8 cellular contexts compared by ENCODE assay signal in the genomic region with DNA sequence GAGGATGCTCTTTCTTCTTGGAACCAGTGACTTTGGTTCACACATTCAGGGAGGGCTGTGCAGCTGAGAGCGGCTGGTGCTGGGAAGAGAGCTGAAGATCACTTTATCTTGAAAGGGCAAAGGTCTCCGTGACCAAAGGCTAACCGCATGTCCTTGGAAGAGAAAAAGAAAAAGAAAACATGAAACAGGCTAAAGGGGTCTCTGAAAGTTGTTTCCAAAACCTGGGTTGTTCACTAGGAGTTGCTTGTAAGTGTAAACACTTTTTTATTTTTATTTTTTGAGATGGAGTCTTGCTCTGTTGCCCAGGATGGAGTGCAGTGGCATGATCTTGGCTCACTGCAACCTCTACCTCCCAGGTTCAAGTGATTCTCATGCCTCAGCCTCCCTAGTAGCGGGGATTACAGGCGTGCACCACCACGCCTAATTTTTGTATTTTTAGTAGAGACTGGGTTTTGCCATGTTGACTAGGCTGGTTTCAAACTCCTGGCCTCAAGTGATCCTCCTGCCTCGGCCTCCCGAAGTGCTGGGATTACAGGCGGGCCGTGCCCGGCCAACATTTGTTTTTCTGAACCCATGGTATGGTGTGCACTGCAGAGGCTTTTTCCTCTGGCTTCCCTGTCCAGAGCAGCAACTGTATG.
DNase-seq lines count a peak whose midpoint lies in the region; ATAC-seq and TF ChIP-seq lines count a peak whose summit lies in the region.
"Not testable (repeated sequence)": the region's sequence is repeated elsewhere in the genome, so short reads cannot be mapped to it uniquely, and the experiment has no call there.

No MANE protein-coding gene starts in this region.

- H3K36me3 ChIP-seq in MM.1S (replicated peaks; ENCODE audit: insufficient read depth, low read length); ascending aorta; esophagus (ENCODE audit: control insufficient read depth in 2 of 2, insufficient read depth in 2 of 2, low read length in 1 of 2); liver (ENCODE audit: control insufficient read depth in 4 of 4, insufficient read depth in 3 of 4, low read depth in 1 of 4, low read length in 3 of 4); neutrophil; subcutaneous abdominal adipose tissue (ENCODE audit: control insufficient read depth in 5 of 5, insufficient read depth in 5 of 5, low read length in 5 of 5): not testable (repeated sequence)

- peak overlapping the region; percentile 95 for H3K27ac Mint-ChIP-seq in activated B cell treated with CpG ODN at 0.5 μM for 24 hours

- H3K27me3 ChIP-seq in MM.1S (replicated peaks; ENCODE audit: insufficient read depth, low read length); ascending aorta; esophagus (ENCODE audit: control insufficient read depth in 1 of 2, insufficient read depth in 2 of 2, low read length in 2 of 2); liver (ENCODE audit: control insufficient read depth in 4 of 4, insufficient read depth in 4 of 4, low read length in 3 of 4); neutrophil; subcutaneous abdominal adipose tissue (ENCODE audit: control insufficient read depth in 5 of 5, insufficient read depth in 4 of 5, low read length in 5 of 5): not testable (repeated sequence)

- not testable (repeated sequence) for H3K36me3 Mint-ChIP-seq in activated B cell treated with CpG ODN at 0.5 μM for 24 hours (ENCODE audit: low read depth)

- not testable (repeated sequence) for H3K79me2 ChIP-seq in MM.1S (ENCODE audit: low read length)

- not testable (repeated sequence) for TF ChIP-seq RAD21 in liver (IDR thresholded peaks at IDR 0.05)

- peak overlapping the region; percentile 71; the same call in 1 of the 2 replicates for H3K4me2 ChIP-seq in MM.1S (ENCODE audit: low read depth, low read length)

- H3K4me3 ChIP-seq in MM.1S (ENCODE audit: low read length); esophagus (ENCODE audit: low read depth in 1 of 2, low read length in 2 of 2); liver (ENCODE audit: low read depth in 1 of 3, low read length in 3 of 3): not testable (repeated sequence)
- H3K4me3 ChIP-seq in ascending aorta (peak overlapping the region; percentile 23 to 66), neutrophil (ENCODE audit: low read depth in 1 of 2, low read length in 1 of 2) (peak overlapping the region; percentile 77 to 84), subcutaneous abdominal adipose tissue (ENCODE audit: low read depth in 1 of 5, low read length in 5 of 5) (peak overlapping the region in 2 of 5 donors; percentile 47 to 50)

- not testable (repeated sequence) for H3K9me3 Mint-ChIP-seq in activated B cell treated with CpG ODN at 0.5 μM for 24 hours

- not testable (repeated sequence) for H3K9me2 ChIP-seq in MM.1S (replicated peaks; ENCODE audit: insufficient read depth, low read length)

- not testable (repeated sequence) for H3F3A ChIP-seq in MM.1S (ENCODE audit: insufficient read depth, low read length)

- H3K4me3 Mint-ChIP-seq in activated B cell treated with CpG ODN at 0.5 μM for 24 hours = peak overlapping the region; percentile 79

- TF ChIP-seq CTCF in C4-2B (conservative IDR thresholded peaks at IDR 0.05); MM.1S (IDR thresholded peaks at IDR 0.05; ENCODE audit: low read length); activated B cell treated with CpG ODN at 0.5 μM for 24 hours (IDR thresholded peaks at IDR 0.05); ascending aorta (IDR thresholded peaks at IDR 0.05); liver (IDR thresholded peaks at IDR 0.05; ENCODE audit: low read depth, low read length, missing input control); neutrophil (IDR thresholded peaks at IDR 0.05): not testable (repeated sequence)

- H3K27me3 Mint-ChIP-seq in activated B cell treated with CpG ODN at 0.5 μM for 24 hours = not testable (repeated sequence)

- H3K27ac ChIP-seq in C4-2B (peak overlapping the region; percentile 92), MM.1S (ENCODE audit: low read length) (peak overlapping the region; percentile 96; the same call in 1 of the 2 replicates), ascending aorta (peak overlapping the region; percentile 99 to 100), esophagus (ENCODE audit: low read depth in 2 of 2, low read length in 1 of 2) (peak overlapping the region; percentile 95 to 96), liver (ENCODE audit: low read depth in 1 of 2, low read length in 2 of 2) (peak overlapping the region; percentile 92 to 93), neutrophil (peak overlapping the region; percentile 100), subcutaneous abdominal adipose tissue (ENCODE audit: low read depth, low read length) (peak overlapping the region; percentile 98)

- peaks cover 14% of the 10 kb centered on the region for H3K4me1 Mint-ChIP-seq in activated B cell treated with CpG ODN at 0.5 μM for 24 hours

- DNase-seq in MM.1S; activated B cell treated with CpG ODN at 0.5 μM for 24 hours; ascending aorta (ENCODE audit: low spot score in 2 of 2): not testable (repeated sequence)

- WGBS in esophagus, 2 donors = 88 to 89% methylated on average over 11 of the region's 11 CpGs
- WGBS in liver = 85% methylated on average over 11 of the region's 11 CpGs

- H2AFZ ChIP-seq in MM.1S (ENCODE audit: low read length) = peak overlapping the region; percentile 52; the same call in 1 of the 2 replicates

- POLR2A ChIA-PET in activated B cell treated with CpG ODN at 0.5 μM for 24 hours (lab: Charles Lee) = interaction anchor here (0.8 to 4.3 kb wide), 5 partner anchors 28 to 234 kb away, joined by 4 to 30 read pairs (median 8); partner anchors contain the start of gene IER5L

- intact Hi-C loops in activated B cell treated with CpG ODN at 0.5 μM for 24 hours (cut with micrococcal nuclease) (loop anchor here (5.0 to 10.0 kb wide), 3 partner anchors 90 to 237 kb away; partner anchors contain the start of gene IER5L), ascending aorta (cut with DNase I) (loop anchor here (2.0 kb wide), 5 partner anchors 27 to 273 kb away; no protein-coding TSS in a partner anchor)

- peak overlapping the region; percentile 98 for H3K9ac ChIP-seq in MM.1S (ENCODE audit: low read length)
- H3K9ac ChIP-seq in liver (ENCODE audit: low read depth in 1 of 2, low read length in 2 of 2) = peak overlapping the region; percentile 48 to 74
- peak overlapping the region in 4 of 5 donors; percentile 56 to 80 (median 78) for H3K9ac ChIP-seq in subcutaneous abdominal adipose tissue (ENCODE audit: low read length in 5 of 5)

- peaks cover 31% of the 10 kb centered on the region for H3K4me1 ChIP-seq in MM.1S (ENCODE audit: low read length)
- peaks cover 12 to 28% of the 10 kb centered on the region in 2 donors for H3K4me1 ChIP-seq in ascending aorta
- H3K4me1 ChIP-seq in esophagus (ENCODE audit: control insufficient read depth in 2 of 2, insufficient read depth in 2 of 2, low read length in 1 of 2) = peaks cover 0 to 15% of the 10 kb centered on the region in 2 donors
- H3K4me1 ChIP-seq in liver (ENCODE audit: control insufficient read depth in 4 of 4, insufficient read depth in 4 of 4, low read length in 3 of 4) = peaks cover 0 to 14% (median 8%) of the 10 kb centered on the region in 4 donors
- H3K4me1 ChIP-seq in neutrophil (ENCODE audit: control insufficient read depth in 1 of 2, insufficient read depth in 1 of 2, low read depth in 1 of 2, low read length in 1 of 2) = peaks cover 34 to 42% of the 10 kb centered on the region in 2 experiments
- H3K4me1 ChIP-seq in subcutaneous abdominal adipose tissue (ENCODE audit: control insufficient read depth in 5 of 5, insufficient read depth in 5 of 5, low read length in 5 of 5) = peaks cover 2 to 45% (median 23%) of the 10 kb centered on the region in 5 donors

- ATAC-seq in activated B cell treated with CpG ODN at 0.5 μM for 24 hours (ENCODE audit: low read depth) = not testable (repeated sequence)

- H4K20me1 ChIP-seq in MM.1S (ENCODE audit: insufficient read depth, low read length) = not testable (repeated sequence)

- CTCF ChIA-PET in activated B cell treated with CpG ODN at 0.5 μM for 24 hours (lab: Charles Lee) = not testable (repeated sequence)

- not testable (repeated sequence) for H3K9me3 ChIP-seq in MM.1S (replicated peaks; ENCODE audit: insufficient read depth, low read length); ascending aorta; esophagus (ENCODE audit: control insufficient read depth in 2 of 2, insufficient read depth in 1 of 2, low read depth in 1 of 2, low read length in 1 of 2); liver (ENCODE audit: control insufficient read depth in 4 of 4, low read length in 3 of 4); neutrophil; subcutaneous abdominal adipose tissue (ENCODE audit: control insufficient read depth in 5 of 5, low read length in 5 of 5)
